8 cellular contexts compared by ENCODE assay signal in genomic region chr5:177403826-177404640, GRCh38. TPM values are rescaled to one million over a fixed set of nuclear protein-coding genes. Genes with fewer than 3 reads are reported as not detected.
DNase-seq lines count a peak whose midpoint lies in the region; ATAC-seq and TF ChIP-seq lines count a peak whose summit lies in the region.

No MANE protein-coding gene starts in this region.

- no peaks in the 10 kb centered on the region for H3K9me3 Mint-ChIP-seq in activated CD4-positive, alpha-beta T cell treated with anti-CD3 and anti-CD28 coated beads, Interleukin-2, amount 10 ng/mL, durations not matched to agents 24 days and 14 days

- DNase-seq in AG20443 (ENCODE audit: low spot score) (peak; percentile 95), NCI-H446 treated with DMSO at 0.1 percent for 48 hours (lab: John Stamatoyannopoulos, UW) (peak; percentile 21), dermis microvascular lymphatic vessel endothelial cell (ENCODE audit: low read depth in 2 of 2) (peak; percentile 64 to 82), lower leg skin (ENCODE audit: low spot score in 2 of 2) (peak; percentile 75 to 96)
- peak; percentile 95 for DNase-seq in activated CD4-positive, alpha-beta T cell treated with anti-CD3 and anti-CD28 coated beads, Interleukin-2, amount 10 ng/mL, durations not matched to agents 24 days and 14 days
- peak; percentile 83 to 85 for DNase-seq in stimulated activated CD4-positive, alpha-beta T cell treated with anti-CD3 and anti-CD28 coated beads, Interleukin-4, amount 100 ng/mL, for 4 hours

- peak in 1 of 3 donors; percentile 65 for TF ChIP-seq CTCF in lower leg skin (IDR thresholded peaks at IDR 0.05)

- intact Hi-C loops in activated CD4-positive, alpha-beta T cell treated with anti-CD3 and anti-CD28 coated beads, Interleukin-2, amount 10 ng/mL, durations not matched to agents 24 days and 14 days (cut with micrococcal nuclease), result loop anchor here (1.0 to 10.0 kb wide), 4 partner anchors 25 to 191 kb away; partner anchors contain the start of genes PDLIM7 and TMED9
- intact Hi-C loops in lower leg skin (cut with DNase I; ENCODE audit: low total_unique reads), result loop anchor here (2.0 to 5.0 kb wide), 2 partner anchors 51 to 98 kb away; no protein-coding TSS in a partner anchor

- WGBS in lower leg skin, 2 donors, result 0 to 1% methylated on average over 14 to 64 of the region's 89 CpGs

- no peaks in the 10 kb centered on the region for H3K36me3 Mint-ChIP-seq in activated CD4-positive, alpha-beta T cell treated with anti-CD3 and anti-CD28 coated beads, Interleukin-2, amount 10 ng/mL, durations not matched to agents 24 days and 14 days (ENCODE audit: low read depth)

- ATAC-seq in GM18873 (IDR thresholded peaks at IDR 0.05; ENCODE audit: low FRiP score, unreplicated experiment) (peak; percentile 79), HG03097 (IDR thresholded peaks at IDR 0.05; ENCODE audit: low FRiP score, unreplicated experiment) (peak; percentile 52)

- H3K27ac Mint-ChIP-seq in activated CD4-positive, alpha-beta T cell treated with anti-CD3 and anti-CD28 coated beads, Interleukin-2, amount 10 ng/mL, durations not matched to agents 24 days and 14 days, result peak overlapping the region; percentile 67

- peaks cover 33% of the 10 kb centered on the region for H3K27me3 Mint-ChIP-seq in activated CD4-positive, alpha-beta T cell treated with anti-CD3 and anti-CD28 coated beads, Interleukin-2, amount 10 ng/mL, durations not matched to agents 24 days and 14 days

- peak overlapping the region; percentile 39 for H3K4me3 ChIP-seq in lower leg skin (ENCODE audit: low read depth, poor library complexity, severe bottlenecking)

- TF ChIP-seq POLR2A in lower leg skin (IDR thresholded peaks at IDR 0.05), result no peak

- H3K4me1 Mint-ChIP-seq in activated CD4-positive, alpha-beta T cell treated with anti-CD3 and anti-CD28 coated beads, Interleukin-2, amount 10 ng/mL, durations not matched to agents 24 days and 14 days, result peaks cover 17% of the 10 kb centered on the region

- peak overlapping the region; percentile 88 for H3K4me3 Mint-ChIP-seq in activated CD4-positive, alpha-beta T cell treated with anti-CD3 and anti-CD28 coated beads, Interleukin-2, amount 10 ng/mL, durations not matched to agents 24 days and 14 days

RNA-seq across cellular contexts. Expression of gene PFN3, which starts 3.6 kb away (rescaled TPM):
- not detected in 2 replicates for total RNA-seq in activated CD4-positive, alpha-beta T cell treated with anti-CD3 and anti-CD28 coated beads, Interleukin-2, amount 10 ng/mL, durations not matched to agents 24 days and 14 days
- total RNA-seq in dermis microvascular lymphatic vessel endothelial cell (not detected in 2 replicates), lower leg skin (not detected)

RNA-seq across cellular contexts. Expression of gene F12, which starts 5.3 kb away (rescaled TPM):
- total RNA-seq in activated CD4-positive, alpha-beta T cell treated with anti-CD3 and anti-CD28 coated beads, Interleukin-2, amount 10 ng/mL, durations not matched to agents 24 days and 14 days, result 2.7 and 2.8 TPM in 2 replicates
- total RNA-seq in dermis microvascular lymphatic vessel endothelial cell (0.51 and 0.89 TPM in 2 replicates), lower leg skin (10 to 100 TPM in 2 of 4 donors, 1 to 10 TPM in 2; 1.9 to 14.5 (median 10.1) TPM)

RNA-seq across cellular contexts. Expression of gene SLC34A1, which starts 19.8 kb away (rescaled TPM):
- not detected in 2 replicates for total RNA-seq in activated CD4-positive, alpha-beta T cell treated with anti-CD3 and anti-CD28 coated beads, Interleukin-2, amount 10 ng/mL, durations not matched to agents 24 days and 14 days
- total RNA-seq in dermis microvascular lymphatic vessel endothelial cell, result not detected in 2 replicates
- under 1 TPM in 2 of 4 donors, not detected in 2; 0.12 to 0.39 TPM for total RNA-seq in lower leg skin

RNA-seq across cellular contexts. Expression of gene GRK6, which starts 22.4 kb away (rescaled TPM):
- total RNA-seq in activated CD4-positive, alpha-beta T cell treated with anti-CD3 and anti-CD28 coated beads, Interleukin-2, amount 10 ng/mL, durations not matched to agents 24 days and 14 days, result 136 and 149 TPM in 2 replicates
- total RNA-seq in dermis microvascular lymphatic vessel endothelial cell, result 15.4 and 18.0 TPM in 2 replicates
- 10 to 100 TPM; 29.5 to 56.7 (median 38.1) TPM for total RNA-seq in lower leg skin

RNA-seq across cellular contexts. Expression of gene PRR7, which starts 42.6 kb away (rescaled TPM):
- total RNA-seq in activated CD4-positive, alpha-beta T cell treated with anti-CD3 and anti-CD28 coated beads, Interleukin-2, amount 10 ng/mL, durations not matched to agents 24 days and 14 days, result 13.6 TPM in 2 replicates
- total RNA-seq in dermis microvascular lymphatic vessel endothelial cell, result 2.1 and 2.2 TPM in 2 replicates
- 10 to 100 TPM in 1 of 4 donors, 1 to 10 TPM in 3; 5.4 to 10.2 (median 8.0) TPM for total RNA-seq in lower leg skin

Comparison
In these comparisons a context has a peak if more than half of its experiments do, and no peak if none do; other contexts are left out.
1. Peak in every context shown above with its lines: DNase-seq, ATAC-seq and H3K4me3 ChIP-seq.
2. DNase-seq: peak in every context shown above with its lines; median percentile 95 in AG20443; 95 in activated CD4-positive, alpha-beta T cell treated with anti-CD3 and anti-CD28 coated beads, Interleukin-2, amount 10 ng/mL, durations not matched to agents 24 days and 14 days; 86 in lower leg skin; 84 in stimulated activated CD4-positive, alpha-beta T cell treated with anti-CD3 and anti-CD28 coated beads, Interleukin-4, amount 100 ng/mL, for 4 hours; 73 in dermis microvascular lymphatic vessel endothelial cell; 21 in NCI-H446 treated with DMSO at 0.1 percent for 48 hours.